17 cellular contexts compared by ENCODE assay signal in genomic region chr16:87334611-87335305, GRCh38. TPM values are rescaled to one million over a fixed set of nuclear protein-coding genes. Genes with fewer than 3 reads are reported as not detected.
DNase-seq lines count a peak whose midpoint lies in the region; ATAC-seq, FAIRE-seq and TF ChIP-seq lines count a peak whose summit lies in the region.
"Had no signal": no experiment of that assay in that cellular context is flagged by ENCODE, and none has a peak within 500 bp of the region (broad histone marks: within the 10 kb centered on the region; RNA-seq: fewer than 3 reads in every experiment).

No MANE protein-coding gene starts in this region.

- no peak for TF ChIP-seq POLR2A in spleen (IDR thresholded peaks at IDR 0.05)

- no peaks in the 10 kb centered on the region for H3K27me3 ChIP-seq in right atrium auricular region
- no peaks in the 10 kb centered on the region for H3K27me3 ChIP-seq in spleen (replicated peaks in 1 of 7)
- H3K27me3 ChIP-seq in MG63: no peaks in the 10 kb centered on the region

- H3K9ac ChIP-seq in kidney (ENCODE audit: low read length in 2 of 2): no peak overlapping the region

- H3K27ac Mint-ChIP-seq in T-helper 17 cell: peak overlapping the region; percentile 21

- DNase-seq in Right ventricle myocardium inferior (ENCODE audit: missing footprints) (peak; percentile 41), right atrium auricular region (ENCODE audit: low spot score) (no peak), T-helper 17 cell (no peak), kidney (peak; percentile 56), spleen (peak; percentile 37), MG63 (no peak), superior temporal gyrus (ENCODE audit: extremely low spot score) (no peak)
- DNase-seq: 8988T; Calu3; CD4-positive, CD25-positive, alpha-beta regulatory T cell; DMS 273 treated with DMSO at 0.1 percent for 48 hours had no signal

- no peak for FAIRE-seq in kidney (lab: Jason Lieb, UNC)
- FAIRE-seq: GM12878, GM18507 had no signal

- peaks cover 2% of the 10 kb centered on the region for H3K36me3 Mint-ChIP-seq in T-helper 17 cell (ENCODE audit: low read depth)

- H3K27ac ChIP-seq in right atrium auricular region (no peak overlapping the region), kidney (ENCODE audit: low read depth in 2 of 2, low read length in 2 of 2) (no peak overlapping the region), spleen (no peak overlapping the region)
- H3K27ac ChIP-seq: HL-60 had no signal

- peaks cover 11% of the 10 kb centered on the region for H3K4me1 Mint-ChIP-seq in T-helper 17 cell

- H3K4me3 ChIP-seq in right atrium auricular region (no peak overlapping the region), kidney (ENCODE audit: low read length in 2 of 2) (no peak overlapping the region), spleen (no peak overlapping the region), MG63 (no peak overlapping the region)
- H3K4me3 ChIP-seq: BLaER1 treated with 17β-estradiol and CSF1 and Interleukin-3, amounts not matched to agents 10 nM and 100 nM; GM12878 had no signal

- no peaks in the 10 kb centered on the region for H3K9me3 ChIP-seq in right atrium auricular region
- H3K9me3 ChIP-seq in T-helper 17 cell (ENCODE audit: control insufficient read depth, low read length, poor library complexity, severe bottlenecking): no peaks in the 10 kb centered on the region
- no peaks in the 10 kb centered on the region for H3K9me3 ChIP-seq in kidney (ENCODE audit: control insufficient read depth in 1 of 2, low read length in 2 of 2)
- no peaks in the 10 kb centered on the region for H3K9me3 ChIP-seq in spleen
- H3K9me3 ChIP-seq in MG63: no peaks in the 10 kb centered on the region
- H3K9me3 ChIP-seq: BLaER1 treated with 17β-estradiol and CSF1 and Interleukin-3, amounts not matched to agents 10 nM and 100 nM had no signal

- no peak overlapping the region for H3K4me3 Mint-ChIP-seq in T-helper 17 cell
- H3K4me3 Mint-ChIP-seq: CD4-positive, CD25-positive, alpha-beta regulatory T cell had no signal

- WGBS in spleen, 5 donors: 84 to 89% (median 88%) methylated on average over 10 to 14 of the region's 14 CpGs

- peaks cover 68% of the 10 kb centered on the region for H3K36me3 ChIP-seq in right atrium auricular region
- H3K36me3 ChIP-seq in kidney (ENCODE audit: control insufficient read depth in 1 of 2, insufficient read depth in 2 of 2, low read length in 2 of 2): peaks cover 19 to 20% of the 10 kb centered on the region in 2 donors
- H3K36me3 ChIP-seq in spleen: peaks cover 0 to 89% (median 62%) of the 10 kb centered on the region in 6 donors
- no peaks in the 10 kb centered on the region; the same call in 1 of the 2 replicates for H3K36me3 ChIP-seq in MG63

- intact Hi-C loops in Right ventricle myocardium inferior (cut with DNase I) (no loop called here), kidney (cut with DNase I) (no loop called here), spleen (cut with DNase I; ENCODE audit: low total_unique reads) (no loop called here)

- TF ChIP-seq CTCF in right atrium auricular region (IDR thresholded peaks at IDR 0.05) (no peak), kidney (IDR thresholded peaks at IDR 0.05; ENCODE audit: borderline replicate concordance, extremely low read depth, insufficient read depth) (no peak), spleen (IDR thresholded peaks at IDR 0.05 in 8 of 11, conservative IDR thresholded peaks at IDR 0.05 in 3 of 11) (no peak)

- no peak for ATAC-seq in Right ventricle myocardium inferior
- no peak for ATAC-seq in T-helper 17 cell
- ATAC-seq in HG03025 (IDR thresholded peaks at IDR 0.05; ENCODE audit: low FRiP score, unreplicated experiment): no peak
- ATAC-seq: GM12878, HCT116 had no signal

- peaks cover 0 to 1% of the 10 kb centered on the region in 2 donors for H3K4me1 ChIP-seq in right atrium auricular region
- no peaks in the 10 kb centered on the region for H3K4me1 ChIP-seq in kidney (ENCODE audit: control insufficient read depth in 1 of 2, insufficient read depth in 1 of 2, low read depth in 1 of 2, low read length in 2 of 2)
- H3K4me1 ChIP-seq in spleen: peaks cover 0 to 14% (median 5%) of the 10 kb centered on the region in 6 donors

- H3K27me3 Mint-ChIP-seq in T-helper 17 cell: no peaks in the 10 kb centered on the region
- H3K27me3 Mint-ChIP-seq: CD4-positive, CD25-positive, alpha-beta regulatory T cell had no signal

RNA-seq across cellular contexts. Expression of gene C16orf95, which starts 17.6 kb away (rescaled TPM):
- total RNA-seq in Right ventricle myocardium inferior (4.2 TPM), right atrium auricular region (1 to 10 TPM in 1 of 2 donors, under 1 TPM in 1; 0.59 to 2.4 TPM), T-helper 17 cell (1 to 10 TPM; 2.0 to 2.6 TPM), kidney (2.5 TPM), spleen (1 to 10 TPM in 5 of 7 donors, not detected in 2; 1.0 to 2.6 (median 2.0) TPM)
- polyA plus RNA-seq in kidney (ENCODE audit: insufficient read depth, low read depth, low replicate concordance) (11.5 TPM), spleen (1 to 10 TPM; 1.2 to 2.9 (median 2.8) TPM)
- 6.6 TPM in 1 of 2 replicates, not detected in the other for total RNA-seq in MG63 (2014; rRNA removed; shearing (Covaris generic); ENCODE audit: low replicate concordance)

RNA-seq across cellular contexts. Expression of gene FBXO31, which starts 48.8 kb away (rescaled TPM):
- total RNA-seq in Right ventricle myocardium inferior: 70.2 TPM
- 10 to 100 TPM; 39.3 to 53.1 TPM for total RNA-seq in right atrium auricular region
- 10 to 100 TPM; 32.7 to 41.7 TPM for total RNA-seq in T-helper 17 cell
- total RNA-seq in kidney: 34.9 TPM
- polyA plus RNA-seq in kidney (ENCODE audit: insufficient read depth, low read depth, low replicate concordance): 12.5 TPM
- total RNA-seq in spleen: 10 to 100 TPM; 23.6 to 30.6 (median 27.2) TPM
- polyA plus RNA-seq in spleen: 10 to 100 TPM in 1 of 3 donors, 1 to 10 TPM in 2; 7.9 to 11.0 (median 9.7) TPM
- 12.6 and 33.4 TPM in 2 replicates for total RNA-seq in MG63 (2014; rRNA removed; shearing (Covaris generic); ENCODE audit: low replicate concordance)

RNA-seq across cellular contexts. Expression of gene MAP1LC3B, which starts 57.4 kb away (rescaled TPM):
- total RNA-seq in Right ventricle myocardium inferior: 125 TPM
- total RNA-seq in right atrium auricular region: 10 to 100 TPM; 57.5 to 83.0 TPM
- total RNA-seq in T-helper 17 cell: 100 to 1,000 TPM in 1 of 2 donors, 10 to 100 TPM in 1; 90.6 to 102 TPM
- 57.1 TPM for total RNA-seq in kidney
- 70.3 TPM for polyA plus RNA-seq in kidney (ENCODE audit: insufficient read depth, low read depth, low replicate concordance)
- total RNA-seq in spleen: 10 to 100 TPM; 47.6 to 71.4 (median 61.7) TPM
- polyA plus RNA-seq in spleen: 10 to 100 TPM; 32.3 to 50.4 (median 46.5) TPM
- total RNA-seq in MG63 (2014; rRNA removed; shearing (Covaris generic); ENCODE audit: low replicate concordance): 7.9 and 16.0 TPM in 2 replicates

Comparison
In these comparisons a context has a peak if more than half of its experiments do, and no peak if none do; other contexts are left out.
1. DNase-seq: peak in Right ventricle myocardium inferior (single experiment), kidney (single experiment) and spleen (single experiment); none in right atrium auricular region (single experiment), T-helper 17 cell (0 of 3), MG63 (single experiment) and superior temporal gyrus (single experiment).